In genomic region chr11:2820976-2821375, GRCh38 we compare ENCODE assay signal across 26 cellular contexts.
"Had no signal": no experiment of that assay in that cellular context is flagged by ENCODE, and none has a peak within 500 bp of the region (broad histone marks: within the 10 kb centered on the region; RNA-seq: fewer than 3 reads in every experiment).

No MANE protein-coding gene starts in this region.

- H3K4me1 Mint-ChIP-seq: activated naive CD8-positive, alpha-beta T cell treated with anti-CD3 and anti-CD28 coated beads, Interleukin-2, amount 10 ng/mL, durations not matched to agents 7 days and 5 days; T-helper 17 cell had no signal

- H3K27ac ChIP-seq: adrenal gland, KMS-11 had no signal

- H3K4me2 ChIP-seq: KMS-11 had no signal

- H3K9ac ChIP-seq: KMS-11 had no signal

- H3K9me3 ChIP-seq: MG63 had no signal

- H3K27me3 ChIP-seq: adrenal gland, MG63 had no signal

- H3K4me3 ChIP-seq: adrenal gland, MG63 had no signal

- H3K4me3 Mint-ChIP-seq: activated CD8-positive, alpha-beta T cell treated with anti-CD3 and anti-CD28 coated beads, Interleukin-2, amount 10 ng/mL, durations not matched to agents 7 days and 5 days; activated naive CD8-positive, alpha-beta T cell treated with anti-CD3 and anti-CD28 coated beads, Interleukin-2, amount 10 ng/mL, durations not matched to agents 7 days and 5 days; T-helper 17 cell; WTC11 had no signal

- DNase-seq: activated CD4-positive, alpha-beta T cell treated with anti-CD3 and anti-CD28 coated beads for 48 hours; activated CD4-positive, alpha-beta T cell treated with anti-CD3 and anti-CD28 coated beads, Interleukin-2, amount 50 U/mL, for 4 hours; activated CD4-positive, CD25-positive, alpha-beta regulatory T cell treated with anti-CD3 and anti-CD28 coated beads, Interleukin-2, amount 50 U/mL, for 72 hours; activated CD8-positive, alpha-beta memory T cell treated with anti-CD3 and anti-CD28 coated beads, Interleukin-2, amount 50 U/mL, for 48 hours; activated CD8-positive, alpha-beta T cell treated with anti-CD3 and anti-CD28 coated beads, Interleukin-2, amount 10 ng/mL, durations not matched to agents 7 days and 5 days; activated naive CD4-positive, alpha-beta T cell treated with anti-CD3 and anti-CD28 coated beads, Interleukin-2, amount 50 U/mL, for 16 hours; activated naive CD8-positive, alpha-beta T cell treated with anti-CD3 and anti-CD28 coated beads, Interleukin-2, amount 10 ng/mL, durations not matched to agents 7 days and 5 days; activated T-cell treated with anti-CD3 and anti-CD28 coated beads, Interleukin-2, amount 50 U/mL, for 1 hour; adrenal gland; anterior cingulate cortex; MG63; NCI-H1105; NCI-H1436; NCI-H187; NCI-H2081; NCI-H510A treated with DMSO at 0.1 percent for 48 hours; NCI-H69; NK-92 treated with Interleukin-12 subunit alpha and Interleukin-12 subunit beta, amount 100 ng/mL, for 24 hours; OCI-M1; RPMI8226; SHP77; T-helper 17 cell; T-helper 9 cell had no signal

- H3K27ac Mint-ChIP-seq: activated CD8-positive, alpha-beta T cell treated with anti-CD3 and anti-CD28 coated beads, Interleukin-2, amount 10 ng/mL, durations not matched to agents 7 days and 5 days; activated naive CD8-positive, alpha-beta T cell treated with anti-CD3 and anti-CD28 coated beads, Interleukin-2, amount 10 ng/mL, durations not matched to agents 7 days and 5 days; T-helper 17 cell; WTC11 had no signal

- ATAC-seq: activated CD8-positive, alpha-beta T cell treated with anti-CD3 and anti-CD28 coated beads, Interleukin-2, amount 10 ng/mL, durations not matched to agents 7 days and 5 days; Panc1; T-helper 17 cell; WTC11 had no signal

- H3K27me3 Mint-ChIP-seq: T-helper 17 cell had no signal

- H3K36me3 ChIP-seq: adrenal gland, MG63 had no signal
